ENCODE assay signal across 10 cellular contexts in the genomic region with DNA sequence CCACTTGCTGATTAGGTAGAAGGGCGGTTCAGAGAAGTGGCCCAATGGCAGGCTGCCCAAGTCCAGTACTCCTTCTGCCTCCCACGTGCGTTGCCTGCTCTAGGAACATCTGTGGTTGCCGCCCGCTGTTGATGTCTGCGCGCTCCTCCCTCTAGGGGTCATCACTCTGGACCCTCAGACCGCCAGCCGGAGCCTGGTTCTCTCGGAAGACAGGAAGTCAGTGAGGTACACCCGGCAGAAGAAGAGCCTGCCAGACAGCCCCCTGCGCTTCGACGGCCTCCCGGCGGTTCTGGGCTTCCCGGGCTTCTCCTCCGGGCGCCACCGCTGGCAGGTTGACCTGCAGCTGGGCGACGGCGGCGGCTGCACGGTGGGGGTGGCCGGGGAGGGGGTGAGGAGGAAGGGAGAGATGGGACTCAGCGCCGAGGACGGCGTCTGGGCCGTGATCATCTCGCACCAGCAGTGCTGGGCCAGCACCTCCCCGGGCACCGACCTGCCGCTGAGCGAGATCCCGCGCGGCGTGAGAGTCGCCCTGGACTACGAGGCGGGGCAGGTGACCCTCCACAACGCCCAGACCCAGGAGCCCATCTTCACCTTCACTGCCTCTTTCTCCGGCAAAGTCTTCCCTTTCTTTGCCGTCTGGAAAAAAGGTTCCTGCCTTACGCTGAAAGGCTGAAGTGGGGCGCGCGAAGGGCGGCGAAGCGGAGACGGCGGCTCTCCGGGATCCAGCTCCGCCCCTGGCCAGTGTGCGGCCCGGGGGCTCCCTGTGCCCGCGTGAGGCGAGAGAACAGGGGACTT. TPM values are rescaled to one million over a fixed set of nuclear protein-coding genes. Genes with fewer than 3 reads are reported as not detected.
DNase-seq lines count a peak whose midpoint lies in the region; ATAC-seq, FAIRE-seq and TF ChIP-seq lines count a peak whose summit lies in the region.
"Had no signal": no experiment of that assay in that cellular context is flagged by ENCODE, and none has a peak within 500 bp of the region (broad histone marks: within the 10 kb centered on the region; RNA-seq: fewer than 3 reads in every experiment).

No MANE protein-coding gene starts in this region.

- H3K9ac ChIP-seq in endothelial cell of umbilical vein (replicated peaks; ENCODE audit: extremely low read depth, insufficient read depth, low read length) = no peak overlapping the region
- no peak overlapping the region for H3K9ac ChIP-seq in neural progenitor cell

- H3K27me3 Mint-ChIP-seq in neural progenitor cell (ENCODE audit: insufficient read depth, low read depth) = peaks cover 18% of the 10 kb centered on the region

- H3K4me3 Mint-ChIP-seq in neural progenitor cell = no peak overlapping the region

- no peaks in the 10 kb centered on the region for H3K9me1 ChIP-seq in endothelial cell of umbilical vein (replicated peaks; ENCODE audit: control insufficient read depth, extremely low read depth, insufficient read depth, low read length)

- ATAC-seq in GM18519 (IDR thresholded peaks at IDR 0.05; ENCODE audit: low FRiP score, unreplicated experiment) = no peak
- no peak for ATAC-seq in GM18870 (IDR thresholded peaks at IDR 0.05; ENCODE audit: unreplicated experiment)

- no peaks in the 10 kb centered on the region for H3K9me3 Mint-ChIP-seq in neural progenitor cell

- no TSS peak for BruUV-seq in endothelial cell of umbilical vein (replicated peaks; lab: Mats Ljungman, UMichigan)

- H3F3A ChIP-seq in neural progenitor cell (ENCODE audit: low read depth) = peaks cover 12% of the 10 kb centered on the region

- TF ChIP-seq POLR2A in endothelial cell of umbilical vein (IDR thresholded peaks at IDR 0.05; ENCODE audit: low read depth, low read length) = no peak

- no peaks in the 10 kb centered on the region for H3K9me3 ChIP-seq in endothelial cell of umbilical vein (replicated peaks; ENCODE audit: control insufficient read depth, insufficient read depth, low read length)
- no peaks in the 10 kb centered on the region for H3K9me3 ChIP-seq in neural progenitor cell (ENCODE audit: low read depth)

- no peak overlapping the region for H3K27ac Mint-ChIP-seq in neural progenitor cell

- H4K20me1 ChIP-seq in endothelial cell of umbilical vein (replicated peaks; ENCODE audit: control insufficient read depth, extremely low read depth, insufficient read depth, low read length) (no peaks in the 10 kb centered on the region), neural progenitor cell (ENCODE audit: low read depth) (peaks cover 3% of the 10 kb centered on the region)

- no peak for TF ChIP-seq CTCF in endothelial cell of umbilical vein (IDR thresholded peaks at IDR 0.05; ENCODE audit: extremely low read depth in 1 of 2, insufficient read depth in 1 of 2, low read depth in 1 of 2, low read length in 2 of 2)
- peak; percentile 40 for TF ChIP-seq CTCF in neural progenitor cell (IDR thresholded peaks at IDR 0.05)

- peak; percentile 39 for DNase-seq in Daoy (ENCODE audit: low read depth)
- DNase-seq in NCI-H69 (lab: John Stamatoyannopoulos, UW) = peak; percentile 67
- no peak for DNase-seq in endothelial cell of umbilical vein (ENCODE audit: low read depth, low spot score)
- peak; percentile 79 for DNase-seq in neural progenitor cell (ENCODE audit: low spot score)
- DNase-seq in H4 (ENCODE audit: low spot score) = no peak
- no peak for DNase-seq in head of caudate nucleus

- H2AFZ ChIP-seq in endothelial cell of umbilical vein (ENCODE audit: low read depth, low read length) (peak overlapping the region; percentile 34), neural progenitor cell (replicated peaks) (peak overlapping the region; percentile 90)

- FAIRE-seq in endothelial cell of umbilical vein (lab: Jason Lieb, UNC) = no peak

- intact Hi-C loops in endothelial cell of umbilical vein (cut with micrococcal nuclease) (loop anchor here (10.0 kb wide), 1 partner anchor 147 kb away; no protein-coding TSS in a partner anchor), head of caudate nucleus (cut with DNase I) (no loop called here)

- H3K27ac ChIP-seq in endothelial cell of umbilical vein (ENCODE audit: insufficient read depth, low read depth, low read length) = no peak overlapping the region
- H3K27ac ChIP-seq in neural progenitor cell = no peak overlapping the region

- H3K4me1 ChIP-seq in endothelial cell of umbilical vein (ENCODE audit: control insufficient read depth, extremely low read depth, insufficient read depth, low read length) (no peaks in the 10 kb centered on the region), neural progenitor cell (peaks cover 4% of the 10 kb centered on the region)

- CTCF ChIA-PET in endothelial cell of umbilical vein (lab: Charles Lee) = interaction anchor here (1.1 to 1.2 kb wide), 3 partner anchors 41 to 155 kb away, joined by 3 to 4 read pairs (median 3); no protein-coding TSS in a partner anchor

- H3K27me3 ChIP-seq in endothelial cell of umbilical vein (ENCODE audit: control insufficient read depth in 2 of 2, insufficient read depth in 2 of 2, low read length in 2 of 2) (peaks cover 54 to 80% of the 10 kb centered on the region in 2 experiments), neural progenitor cell (peaks cover 100% of the 10 kb centered on the region)

- no peaks in the 10 kb centered on the region for H3K36me3 Mint-ChIP-seq in neural progenitor cell

- dilution Hi-C loops in endothelial cell of umbilical vein (cut with MboI; ENCODE audit: extremely low pct_ligation_motif_present, low sequenced_read_pairs) = no loop called here

- no peaks in the 10 kb centered on the region for H3K79me2 ChIP-seq in endothelial cell of umbilical vein (ENCODE audit: control insufficient read depth, insufficient read depth, low read length)
- H3K79me2 ChIP-seq in neural progenitor cell (ENCODE audit: low read depth) = no peaks in the 10 kb centered on the region

- no peaks in the 10 kb centered on the region for H3K4me1 Mint-ChIP-seq in neural progenitor cell

- H3K36me3 ChIP-seq in endothelial cell of umbilical vein (ENCODE audit: control insufficient read depth in 2 of 2, extremely low read depth in 1 of 2, insufficient read depth in 2 of 2, low read length in 2 of 2) = no peaks in the 10 kb centered on the region
- H3K36me3 ChIP-seq in neural progenitor cell = no peaks in the 10 kb centered on the region

- no peak overlapping the region for H3K4me3 ChIP-seq in endothelial cell of umbilical vein (replicated peaks in 1 of 3; ENCODE audit: insufficient read depth in 1 of 3, low read depth in 1 of 3, low read length in 3 of 3)
- peak overlapping the region; percentile 44 for H3K4me3 ChIP-seq in neural progenitor cell

- H3K4me2 ChIP-seq in endothelial cell of umbilical vein (ENCODE audit: insufficient read depth, low read length) (no peak overlapping the region), neural progenitor cell (peak overlapping the region; percentile 91)

- POLR2A ChIA-PET in endothelial cell of umbilical vein (lab: Charles Lee) = no interaction called here

RNA-seq across cellular contexts. Expression of a gene that starts 8.5 kb away (rescaled TPM):
- total RNA-seq in Daoy (2014; rRNA removed; shearing (Covaris generic)) = 0.86 TPM in 1 of 2 replicates, not detected in the other
- total RNA-seq in endothelial cell of umbilical vein (not detected in 2 replicates), neural progenitor cell (ENCODE audit: low replicate concordance) (not detected in 2 replicates)
- not detected in 2 replicates for polyA plus RNA-seq in endothelial cell of umbilical vein
- polyA plus RNA-seq in endothelial cell of umbilical vein (2011; cell fraction: cytosol; rRNA removed) = not detected in 2 replicates
- not detected in 2 replicates for polyA plus RNA-seq in endothelial cell of umbilical vein (2011; cell fraction: nucleus; rRNA removed)
- polyA plus RNA-seq in endothelial cell of umbilical vein (2012) = not detected in 2 replicates
- polyA minus RNA-seq in endothelial cell of umbilical vein = not detected in 2 replicates
- not detected for polyA minus RNA-seq in endothelial cell of umbilical vein (2011; cell fraction: cytosol; rRNA and poly(A)+ RNA removed)
- polyA minus RNA-seq in endothelial cell of umbilical vein (2011; cell fraction: nucleus; rRNA and poly(A)+ RNA removed) = not detected in 2 replicates
- total RNA-seq in H4 (2014; rRNA removed; shearing (Covaris generic)) = 0.04 TPM in 1 of 2 replicates, not detected in the other
- total RNA-seq: LHCN-M2 had no signal

RNA-seq across cellular contexts. Expression of a gene that starts 10.9 kb away (rescaled TPM):
- not detected in 2 replicates for total RNA-seq in Daoy (2014; rRNA removed; shearing (Covaris generic))
- total RNA-seq in endothelial cell of umbilical vein (not detected in 2 replicates), neural progenitor cell (ENCODE audit: low replicate concordance) (not detected in 2 replicates)
- not detected in 2 replicates for polyA plus RNA-seq in endothelial cell of umbilical vein
- not detected in 2 replicates for polyA plus RNA-seq in endothelial cell of umbilical vein (2011; cell fraction: cytosol; rRNA removed)
- polyA plus RNA-seq in endothelial cell of umbilical vein (2011; cell fraction: nucleus; rRNA removed) = not detected in 2 replicates
- not detected in 2 replicates for polyA plus RNA-seq in endothelial cell of umbilical vein (2012)
- polyA minus RNA-seq in endothelial cell of umbilical vein = not detected in 2 replicates
- polyA minus RNA-seq in endothelial cell of umbilical vein (2011; cell fraction: cytosol; rRNA and poly(A)+ RNA removed) = not detected
- polyA minus RNA-seq in endothelial cell of umbilical vein (2011; cell fraction: nucleus; rRNA and poly(A)+ RNA removed) = not detected in 2 replicates
- total RNA-seq in H4 (2014; rRNA removed; shearing (Covaris generic)) = not detected in 2 replicates
- total RNA-seq: LHCN-M2 had no signal

RNA-seq across cellular contexts. Expression of a gene that starts 35.9 kb away (rescaled TPM):
- not detected in 2 replicates for total RNA-seq in Daoy (2014; rRNA removed; shearing (Covaris generic))
- total RNA-seq in endothelial cell of umbilical vein (not detected in 2 replicates), neural progenitor cell (ENCODE audit: low replicate concordance) (not detected in 2 replicates)
- not detected in 2 replicates for polyA plus RNA-seq in endothelial cell of umbilical vein
- not detected in 2 replicates for polyA plus RNA-seq in endothelial cell of umbilical vein (2011; cell fraction: cytosol; rRNA removed)
- polyA plus RNA-seq in endothelial cell of umbilical vein (2011; cell fraction: nucleus; rRNA removed) = not detected in 2 replicates
- not detected in 2 replicates for polyA plus RNA-seq in endothelial cell of umbilical vein (2012)
- not detected in 2 replicates for polyA minus RNA-seq in endothelial cell of umbilical vein
- polyA minus RNA-seq in endothelial cell of umbilical vein (2011; cell fraction: cytosol; rRNA and poly(A)+ RNA removed) = not detected
- polyA minus RNA-seq in endothelial cell of umbilical vein (2011; cell fraction: nucleus; rRNA and poly(A)+ RNA removed) = not detected in 2 replicates
- total RNA-seq in H4 (2014; rRNA removed; shearing (Covaris generic)) = not detected in 2 replicates
- total RNA-seq: LHCN-M2, mucosa of gallbladder had no signal

RNA-seq across cellular contexts. Expression of a gene that starts 41.3 kb away (rescaled TPM):
- total RNA-seq in Daoy (2014; rRNA removed; shearing (Covaris generic)) = 36.6 and 66.5 TPM in 2 replicates
- total RNA-seq in endothelial cell of umbilical vein (34.5 and 35.0 TPM in 2 replicates), neural progenitor cell (ENCODE audit: low replicate concordance) (8.3 and 20.0 TPM in 2 replicates)
- 30.4 and 30.9 TPM in 2 replicates for polyA plus RNA-seq in endothelial cell of umbilical vein
- 30.8 and 32.8 TPM in 2 replicates for polyA plus RNA-seq in endothelial cell of umbilical vein (2011; cell fraction: cytosol; rRNA removed)
- polyA plus RNA-seq in endothelial cell of umbilical vein (2011; cell fraction: nucleus; rRNA removed) = 39.2 and 48.7 TPM in 2 replicates
- 24.7 and 32.2 TPM in 2 replicates for polyA plus RNA-seq in endothelial cell of umbilical vein (2012)
- polyA minus RNA-seq in endothelial cell of umbilical vein = 34.4 and 39.9 TPM in 2 replicates
- 12.8 TPM for polyA minus RNA-seq in endothelial cell of umbilical vein (2011; cell fraction: cytosol; rRNA and poly(A)+ RNA removed)
- 18.9 and 26.5 TPM in 2 replicates for polyA minus RNA-seq in endothelial cell of umbilical vein (2011; cell fraction: nucleus; rRNA and poly(A)+ RNA removed)
- total RNA-seq in H4 (2014; rRNA removed; shearing (Covaris generic)) = 39.6 and 50.5 TPM in 2 replicates

RNA-seq across cellular contexts. Expression of a gene that starts 59.0 kb away (rescaled TPM):
- 0.11 TPM in 1 of 2 replicates, not detected in the other for total RNA-seq in Daoy (2014; rRNA removed; shearing (Covaris generic))
- total RNA-seq in endothelial cell of umbilical vein (not detected in 2 replicates), neural progenitor cell (ENCODE audit: low replicate concordance) (not detected in 2 replicates)
- polyA plus RNA-seq in endothelial cell of umbilical vein = not detected in 2 replicates
- polyA plus RNA-seq in endothelial cell of umbilical vein (2011; cell fraction: cytosol; rRNA removed) = not detected in 2 replicates
- polyA plus RNA-seq in endothelial cell of umbilical vein (2011; cell fraction: nucleus; rRNA removed) = not detected in 2 replicates
- not detected in 2 replicates for polyA plus RNA-seq in endothelial cell of umbilical vein (2012)
- polyA minus RNA-seq in endothelial cell of umbilical vein = not detected in 2 replicates
- not detected for polyA minus RNA-seq in endothelial cell of umbilical vein (2011; cell fraction: cytosol; rRNA and poly(A)+ RNA removed)
- polyA minus RNA-seq in endothelial cell of umbilical vein (2011; cell fraction: nucleus; rRNA and poly(A)+ RNA removed) = not detected in 2 replicates
- 0.12 TPM in 1 of 2 replicates, not detected in the other for total RNA-seq in H4 (2014; rRNA removed; shearing (Covaris generic))
- total RNA-seq: LHCN-M2 had no signal

Comparison
In these comparisons a context has a peak if more than half of its experiments do, and no peak if none do; other contexts are left out.
1. DNase-seq: peak in Daoy (single experiment), NCI-H69 (single experiment) and neural progenitor cell (single experiment); none in endothelial cell of umbilical vein (single experiment), H4 (single experiment) and head of caudate nucleus (0 of 42).